ENCODE assay signal across 16 cellular contexts in genomic region chr11:15743244-15743629, GRCh38.
DNase-seq lines count a peak whose midpoint lies in the region; ATAC-seq, FAIRE-seq and TF ChIP-seq lines count a peak whose summit lies in the region.
"Had no signal": no experiment of that assay in that cellular context is flagged by ENCODE, and none has a peak within 500 bp of the region (broad histone marks: within the 10 kb centered on the region; RNA-seq: fewer than 3 reads in every experiment).

No MANE protein-coding gene starts in this region.

- no peak overlapping the region for H3K4me3 ChIP-seq in mesodermal cell (ENCODE audit: extremely low read depth, insufficient read depth, low read length, poor library complexity, severe bottlenecking)
- H3K4me3 ChIP-seq: BLaER1 had no signal

- ATAC-seq in T-cell (replicated peaks in 1 of 4): no peak

- TF ChIP-seq POLR2A in GM12891 (IDR thresholded peaks at IDR 0.05; ENCODE audit: low read depth, low read length): no peak

- peak overlapping the region; percentile 43 for H3K27ac ChIP-seq in mesodermal cell (ENCODE audit: low read depth, low read length, severe bottlenecking)
- H3K27ac ChIP-seq: BLaER1 had no signal

- peak; percentile 69 for DNase-seq in NCI-H1417 treated with DMSO at 0.1 percent for 48 hours (lab: John Stamatoyannopoulos, UW)
- no peak for DNase-seq in NCI-H1417 (lab: John Stamatoyannopoulos, UW)
- no peak for DNase-seq in GM12891 (ENCODE audit: insufficient read length, low spot score)
- no peak for DNase-seq in T-cell
- no peak for DNase-seq in effector CD8-positive, alpha-beta T cell (lab: John Stamatoyannopoulos, UW)
- DNase-seq: 8988T, DMS 273 treated with DMSO at 0.1 percent for 48 hours, GOT3, H9, HFFc6 had no signal

- peaks cover 18% of the 10 kb centered on the region for H3K9me3 Mint-ChIP-seq in dendritic cell treated with granulocyte-macrophage colony-stimulating factor and Interleukin-4, amounts not matched to agents 40 ng/mL and 50 ng/mL, for 4 days
- peaks cover 0 to 14% (median 4%) of the 10 kb centered on the region in 3 donors for H3K9me3 Mint-ChIP-seq in T-cell

- peak overlapping the region; percentile 85 for H3K27ac Mint-ChIP-seq in dendritic cell treated with granulocyte-macrophage colony-stimulating factor and Interleukin-4, amounts not matched to agents 40 ng/mL and 50 ng/mL, for 4 days
- no peak overlapping the region for H3K27ac Mint-ChIP-seq in T-cell
- H3K27ac Mint-ChIP-seq: H9, HFFc6 had no signal

- H3K4me1 ChIP-seq in mesodermal cell (ENCODE audit: control insufficient read depth, insufficient read depth, low read length, poor library complexity, severe bottlenecking): no peaks in the 10 kb centered on the region
- H3K4me1 ChIP-seq: BLaER1 had no signal

- peaks cover 67% of the 10 kb centered on the region for H3K4me1 Mint-ChIP-seq in dendritic cell treated with granulocyte-macrophage colony-stimulating factor and Interleukin-4, amounts not matched to agents 40 ng/mL and 50 ng/mL, for 4 days (ENCODE audit: low read depth)
- no peaks in the 10 kb centered on the region for H3K4me1 Mint-ChIP-seq in T-cell

- POLR2A ChIA-PET in T-cell (lab: Charles Lee): no interaction called here

- intact Hi-C loops in dendritic cell treated with granulocyte-macrophage colony-stimulating factor and Interleukin-4, amounts not matched to agents 40 ng/mL and 50 ng/mL, for 4 days (cut with micrococcal nuclease): loop anchor here (5.0 kb wide), 1 partner anchor 91 kb away; no protein-coding TSS in a partner anchor

- no peaks in the 10 kb centered on the region for H3K36me3 ChIP-seq in mesodermal cell (ENCODE audit: control insufficient read depth, insufficient read depth, low read length)
- H3K36me3 ChIP-seq: BLaER1 had no signal

- no peak for FAIRE-seq in GM12891 (lab: Jason Lieb, UNC)
- FAIRE-seq: G401.6, GM12892, GM19239 had no signal

- CTCF ChIA-PET in T-cell (lab: Charles Lee): no interaction called here

- H3K4me3 Mint-ChIP-seq in dendritic cell treated with granulocyte-macrophage colony-stimulating factor and Interleukin-4, amounts not matched to agents 40 ng/mL and 50 ng/mL, for 4 days: no peak overlapping the region
- no peak overlapping the region for H3K4me3 Mint-ChIP-seq in T-cell
- H3K4me3 Mint-ChIP-seq: H9, HFFc6 had no signal

- H3K9me3 ChIP-seq in mesodermal cell (ENCODE audit: control insufficient read depth, low read length): peaks cover 3% of the 10 kb centered on the region
- H3K9me3 ChIP-seq: BLaER1 had no signal

- peaks cover 20% of the 10 kb centered on the region for H3K27me3 Mint-ChIP-seq in dendritic cell treated with granulocyte-macrophage colony-stimulating factor and Interleukin-4, amounts not matched to agents 40 ng/mL and 50 ng/mL, for 4 days
- peaks cover 2 to 9% of the 10 kb centered on the region in 2 donors for H3K27me3 Mint-ChIP-seq in T-cell

- H3K36me3 Mint-ChIP-seq in dendritic cell treated with granulocyte-macrophage colony-stimulating factor and Interleukin-4, amounts not matched to agents 40 ng/mL and 50 ng/mL, for 4 days (ENCODE audit: low read depth): peaks cover 6% of the 10 kb centered on the region
- H3K36me3 Mint-ChIP-seq in T-cell: no peaks in the 10 kb centered on the region

TF ChIP-seq in GM12891, 5 proteins besides CTCF, POLR2A, EP300 and RAD21:
- TF ChIP-seq POU2F2 (IDR thresholded peaks at IDR 0.05; ENCODE audit: low read depth, low read length) (no peak), TAF1 (IDR thresholded peaks at IDR 0.05; ENCODE audit: low read depth, low read length) (no peak), PAX5 (IDR thresholded peaks at IDR 0.05; ENCODE audit: insufficient read depth, low read length, severe bottlenecking) (no peak), POLR2AphosphoS5 (IDR thresholded peaks at IDR 0.05; ENCODE audit: low read depth, low read length) (no peak), SPI1 (IDR thresholded peaks at IDR 0.05; ENCODE audit: low read depth, low read length) (no peak)
